Comparison of ENCODE assay signal across 8 cellular contexts in genomic region chr10:95601116-95601719, GRCh38. TPM values are rescaled to one million over a fixed set of nuclear protein-coding genes. Genes with fewer than 3 reads are reported as not detected.
DNase-seq lines count a peak whose midpoint lies in the region; ATAC-seq and TF ChIP-seq lines count a peak whose summit lies in the region.

No MANE protein-coding gene starts in this region.

- peak; percentile 77 for TF ChIP-seq CTCF in endothelial cell (IDR thresholded peaks at IDR 0.05; ENCODE audit: unreplicated experiment)

- ATAC-seq in HG03432 (IDR thresholded peaks at IDR 0.05; ENCODE audit: unreplicated experiment) (peak; percentile 67), memory B cell (ENCODE audit: low read depth) (peak; percentile 55), GM19455 (IDR thresholded peaks at IDR 0.05; ENCODE audit: unreplicated experiment) (no peak)

- H3K27ac Mint-ChIP-seq in endothelial cell (ENCODE audit: unreplicated experiment) = no peak overlapping the region
- no peak overlapping the region for H3K27ac Mint-ChIP-seq in memory B cell

- H3K4me3 Mint-ChIP-seq in endothelial cell (ENCODE audit: unreplicated experiment) = no peak overlapping the region
- H3K4me3 Mint-ChIP-seq in memory B cell = no peak overlapping the region

- H3K9me3 Mint-ChIP-seq in endothelial cell (ENCODE audit: unreplicated experiment) = no peaks in the 10 kb centered on the region
- no peaks in the 10 kb centered on the region for H3K9me3 Mint-ChIP-seq in memory B cell

- H3K36me3 Mint-ChIP-seq in endothelial cell (ENCODE audit: low read depth, unreplicated experiment) (no peaks in the 10 kb centered on the region), memory B cell (peaks cover 5% of the 10 kb centered on the region)

- DNase-seq in Daoy (ENCODE audit: low read depth) (peak; percentile 81), NCI-H526 treated with DMSO at 0.1 percent for 48 hours (lab: John Stamatoyannopoulos, UW) (peak; percentile 32), endothelial cell (ENCODE audit: low spot score) (peak; percentile 82), memory B cell (ENCODE audit: low spot score in 2 of 2) (peak; percentile 21 to 27)
- peak; percentile 23 to 27 for DNase-seq in activated CD4-positive, alpha-beta T cell treated with anti-CD3 and anti-CD28 coated beads, Interleukin-2, amount 50 U/mL, for 4 hours
- DNase-seq in stimulated activated CD8-positive, alpha-beta memory T cell treated with anti-CD3 and anti-CD28 coated beads, Interleukin-15, amount 100 ng/mL, for 48 hours (ENCODE audit: low read depth in 2 of 2) = peak; percentile 8 to 16

- H3K4me1 Mint-ChIP-seq in endothelial cell (ENCODE audit: unreplicated experiment) = peaks cover 22% of the 10 kb centered on the region
- peaks cover 4% of the 10 kb centered on the region for H3K4me1 Mint-ChIP-seq in memory B cell

- H3K27me3 Mint-ChIP-seq in endothelial cell (ENCODE audit: unreplicated experiment) = peaks cover 5% of the 10 kb centered on the region
- H3K27me3 Mint-ChIP-seq in memory B cell = no peaks in the 10 kb centered on the region

RNA-seq across cellular contexts. Expression of gene SORBS1, which starts 40.0 kb away (rescaled TPM):
- 4.9 and 5.4 TPM in 2 replicates for total RNA-seq in Daoy (2014; rRNA removed; shearing (Covaris generic))
- total RNA-seq in endothelial cell (ENCODE audit: unreplicated experiment) = 103 TPM

RNA-seq across cellular contexts. Expression of gene ALDH18A1, which starts 55.3 kb away (rescaled TPM):
- total RNA-seq in Daoy (2014; rRNA removed; shearing (Covaris generic)) = 56.6 and 76.3 TPM in 2 replicates
- total RNA-seq in endothelial cell (ENCODE audit: unreplicated experiment) = 52.0 TPM

Comparison
In these comparisons a context has a peak if more than half of its experiments do, and no peak if none do; other contexts are left out.
1. DNase-seq: peak in every context shown above with its lines; median percentile 82 in endothelial cell; 81 in Daoy; 32 in NCI-H526 treated with DMSO at 0.1 percent for 48 hours; 25 in activated CD4-positive, alpha-beta T cell treated with anti-CD3 and anti-CD28 coated beads, Interleukin-2, amount 50 U/mL, for 4 hours; 24 in memory B cell; 12 in stimulated activated CD8-positive, alpha-beta memory T cell treated with anti-CD3 and anti-CD28 coated beads, Interleukin-15, amount 100 ng/mL, for 48 hours.
2. RNA of gene SORBS1, which starts 40.0 kb away (total RNA-seq): 103 TPM in endothelial cell (single experiment); 4.9 to 5.4 TPM in Daoy; every median in the first group is over 10 times any median in the second.